10 cellular contexts compared by ENCODE assay signal in genomic region chr5:173010021-173010420, GRCh38. TPM values are rescaled to one million over a fixed set of nuclear protein-coding genes. Genes with fewer than 3 reads are reported as not detected.
DNase-seq lines count a peak whose midpoint lies in the region; ATAC-seq and TF ChIP-seq lines count a peak whose summit lies in the region.
"Had no signal": no experiment of that assay in that cellular context is flagged by ENCODE, and none has a peak within 500 bp of the region (broad histone marks: within the 10 kb centered on the region; RNA-seq: fewer than 3 reads in every experiment).

No MANE protein-coding gene starts in this region.

- DNase-seq in GM23338 (ENCODE audit: low spot score) (no peak), memory B cell (ENCODE audit: low spot score in 2 of 2) (no peak), C1 segment of cervical spinal cord (lab: John Stamatoyannopoulos, UW) (no peak), T1000 (lab: John Stamatoyannopoulos, UW) (no peak), iPS-NIHi7 (ENCODE audit: extremely low spot score) (no peak)
- DNase-seq in activated naive CD4-positive, alpha-beta T cell treated with anti-CD3 and anti-CD28 coated beads, Interleukin-2, amount 50 U/mL, for 72 hours (ENCODE audit: low spot score in 2 of 2) = no peak
- DNase-seq: NCI-H146 had no signal

- no peak overlapping the region for H3K27ac Mint-ChIP-seq in GM23338
- peak overlapping the region; percentile 18 to 64 for H3K27ac Mint-ChIP-seq in activated naive CD4-positive, alpha-beta T cell treated with anti-CD3 and anti-CD28 coated beads, Interleukin-2, amount 50 U/mL, for 72 hours
- H3K27ac Mint-ChIP-seq in memory B cell = peak overlapping the region; percentile 86

- no peaks in the 10 kb centered on the region for H3K9me2 ChIP-seq in GM23338 (ENCODE audit: insufficient read depth)

- no peak overlapping the region for H2AFZ ChIP-seq in GM23338

- no peaks in the 10 kb centered on the region for H3K9me3 Mint-ChIP-seq in GM23338
- no peaks in the 10 kb centered on the region for H3K9me3 Mint-ChIP-seq in activated naive CD4-positive, alpha-beta T cell treated with anti-CD3 and anti-CD28 coated beads, Interleukin-2, amount 50 U/mL, for 72 hours
- no peaks in the 10 kb centered on the region for H3K9me3 Mint-ChIP-seq in memory B cell
- H3K9me3 Mint-ChIP-seq: CD8-positive, alpha-beta T cell had no signal

- peaks cover 16% of the 10 kb centered on the region for H4K20me1 ChIP-seq in GM23338 (replicated peaks; ENCODE audit: insufficient read depth)

- ATAC-seq in GM23338 (peak; percentile 42), memory B cell (ENCODE audit: low read depth) (no peak), esophagus mucosa (no peak)
- ATAC-seq in activated naive CD4-positive, alpha-beta T cell treated with anti-CD3 and anti-CD28 coated beads, Interleukin-2, amount 50 U/mL, for 72 hours = peak; percentile 66 to 92
- ATAC-seq: CD8-positive, alpha-beta T cell had no signal

- H3K4me2 ChIP-seq in GM23338 = no peak overlapping the region

- no peaks in the 10 kb centered on the region for H3K4me1 ChIP-seq in GM23338 (ENCODE audit: insufficient read depth)

- H3K27me3 ChIP-seq in GM23338 (ENCODE audit: insufficient read depth) = no peaks in the 10 kb centered on the region

- H3K4me3 Mint-ChIP-seq in GM23338 = no peak overlapping the region
- H3K4me3 Mint-ChIP-seq in memory B cell = no peak overlapping the region
- H3K4me3 Mint-ChIP-seq: CD8-positive, alpha-beta T cell had no signal

- H3K79me2 ChIP-seq in GM23338 (replicated peaks; ENCODE audit: insufficient read depth) = peaks cover 77% of the 10 kb centered on the region

- H3K4me3 ChIP-seq in GM23338 = no peak overlapping the region

- H3K27me3 Mint-ChIP-seq in GM23338 (ENCODE audit: insufficient read depth, low read depth, poor library complexity) = peaks cover 2% of the 10 kb centered on the region
- H3K27me3 Mint-ChIP-seq in memory B cell = no peaks in the 10 kb centered on the region

- H3K4me1 Mint-ChIP-seq in GM23338 = peaks cover under 1% of the 10 kb centered on the region; the same call in 2 of the 3 replicates
- peaks cover 19% of the 10 kb centered on the region for H3K4me1 Mint-ChIP-seq in memory B cell

- H3K36me3 Mint-ChIP-seq in GM23338 (ENCODE audit: low read depth) (no peaks in the 10 kb centered on the region), memory B cell (peaks cover 16% of the 10 kb centered on the region)
- peaks cover 0 to 10% of the 10 kb centered on the region in 2 donors for H3K36me3 Mint-ChIP-seq in activated naive CD4-positive, alpha-beta T cell treated with anti-CD3 and anti-CD28 coated beads, Interleukin-2, amount 50 U/mL, for 72 hours

- H3F3A ChIP-seq in GM23338 (replicated peaks; ENCODE audit: low read depth) = no peaks in the 10 kb centered on the region

- peak overlapping the region; percentile 88 for H3K27ac ChIP-seq in 22Rv1
- H3K27ac ChIP-seq in GM23338 (ENCODE audit: low read depth) = no peak overlapping the region

- TF ChIP-seq CTCF in 22Rv1 (IDR thresholded peaks at IDR 0.05) = no peak
- TF ChIP-seq CTCF in GM23338 (conservative IDR thresholded peaks at IDR 0.05; ENCODE audit: low read depth in 2 of 2) = no peak

- H3K36me3 ChIP-seq in GM23338 (ENCODE audit: insufficient read depth) = no peaks in the 10 kb centered on the region

TF ChIP-seq in GM23338, 12 proteins besides CTCF, POLR2A, EP300 and RAD21 (continues in another document):
- TF ChIP-seq ZNF462 (CRISPR knock-in tag; IDR thresholded peaks at IDR 0.05) = no peak
- no peak for TF ChIP-seq ZNF331 (CRISPR knock-in tag; IDR thresholded peaks at IDR 0.05; ENCODE audit: low read depth)
- no peak for TF ChIP-seq ZNF114 (CRISPR knock-in tag; IDR thresholded peaks at IDR 0.05)
- no peak for TF ChIP-seq STAT1 (IDR thresholded peaks at IDR 0.05; ENCODE audit: unreplicated experiment)
- TF ChIP-seq JUNB (IDR thresholded peaks at IDR 0.05; ENCODE audit: unreplicated experiment) = no peak
- TF ChIP-seq EZH2phosphoT487 (IDR thresholded peaks at IDR 0.05; ENCODE audit: unreplicated experiment) = no peak

RNA-seq across cellular contexts. Expression of gene ATP6V0E1, which starts 26.4 kb away (rescaled TPM):
- total RNA-seq in GM23338 (2014; rRNA removed; shearing (Covaris generic)) = 75.0 and 75.9 TPM in 2 replicates
- polyA plus RNA-seq in GM23338 (2016; fragmentation: Nextera tagmentation; extraction: Ambion mirVana) = 217 and 250 TPM in 2 replicates
- total RNA-seq in activated naive CD4-positive, alpha-beta T cell treated with anti-CD3 and anti-CD28 coated beads, Interleukin-2, amount 50 U/mL, for 72 hours = 10 to 100 TPM; 84.7 to 88.3 TPM
- 121 TPM for total RNA-seq in esophagus mucosa

RNA-seq across cellular contexts. Expression of gene CREBRF, which starts 46.1 kb away (rescaled TPM):
- total RNA-seq in GM23338 (2014; rRNA removed; shearing (Covaris generic)) = 3.3 and 3.5 TPM in 2 replicates
- polyA plus RNA-seq in GM23338 (2016; fragmentation: Nextera tagmentation; extraction: Ambion mirVana) = 2.0 TPM in 2 replicates
- total RNA-seq in activated naive CD4-positive, alpha-beta T cell treated with anti-CD3 and anti-CD28 coated beads, Interleukin-2, amount 50 U/mL, for 72 hours = 10 to 100 TPM; 12.7 to 39.6 TPM
- 6.5 TPM for total RNA-seq in esophagus mucosa

RNA-seq across cellular contexts. Expression of gene RPL26L1, which starts 50.8 kb away (rescaled TPM):
- 30.9 and 69.2 TPM in 2 replicates for total RNA-seq in GM23338 (2014; rRNA removed; shearing (Covaris generic))
- 148 and 160 TPM in 2 replicates for polyA plus RNA-seq in GM23338 (2016; fragmentation: Nextera tagmentation; extraction: Ambion mirVana)
- total RNA-seq in activated naive CD4-positive, alpha-beta T cell treated with anti-CD3 and anti-CD28 coated beads, Interleukin-2, amount 50 U/mL, for 72 hours = 10 to 100 TPM; 53.5 to 61.6 TPM
- 40.9 TPM for total RNA-seq in esophagus mucosa

Comparison
In these comparisons a context has a peak if more than half of its experiments do, and no peak if none do; other contexts are left out.
1. ATAC-seq: peak in GM23338 (single experiment) and activated naive CD4-positive, alpha-beta T cell treated with anti-CD3 and anti-CD28 coated beads, Interleukin-2, amount 50 U/mL, for 72 hours (2 of 2); none in memory B cell (single experiment) and esophagus mucosa (single experiment).